Comparison of ENCODE assay signal across 17 cellular contexts in the genomic region with DNA sequence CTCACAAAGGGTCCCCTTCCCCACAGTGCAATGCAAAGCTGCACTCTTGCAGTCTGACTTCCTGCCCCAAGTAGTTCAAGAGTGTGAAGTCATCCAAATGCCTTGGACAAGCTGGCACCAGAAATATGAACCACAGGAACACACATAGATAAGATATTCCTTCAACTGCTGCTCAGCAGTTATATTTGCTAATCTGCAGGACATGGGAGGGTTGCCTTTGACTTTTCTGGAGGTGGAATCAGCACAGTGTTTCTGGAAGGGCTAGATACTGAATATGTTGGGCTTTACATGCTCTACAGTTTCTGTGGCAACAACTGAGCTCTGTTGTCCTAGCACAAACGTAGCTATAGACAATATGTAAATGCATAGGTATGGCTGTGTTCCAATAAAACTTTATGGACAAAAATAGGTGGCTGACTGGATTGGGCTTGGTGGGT.
DNase-seq lines count a peak whose midpoint lies in the region; ATAC-seq and TF ChIP-seq lines count a peak whose summit lies in the region.
"Had no signal": no experiment of that assay in that cellular context is flagged by ENCODE, and none has a peak within 500 bp of the region (broad histone marks: within the 10 kb centered on the region; RNA-seq: fewer than 3 reads in every experiment).

No MANE protein-coding gene starts in this region.

- H3K9me3 ChIP-seq in right cardiac atrium (ENCODE audit: control insufficient read depth, low read length) = no peaks in the 10 kb centered on the region
- no peaks in the 10 kb centered on the region for H3K9me3 ChIP-seq in upper lobe of right lung
- no peaks in the 10 kb centered on the region for H3K9me3 ChIP-seq in neural progenitor cell (ENCODE audit: low read depth)
- H3K9me3 ChIP-seq: left ventricle myocardium inferior, vagina had no signal

- H3K9me3 Mint-ChIP-seq in neural progenitor cell = peaks cover 19% of the 10 kb centered on the region

- no peak overlapping the region for H2AFZ ChIP-seq in neural progenitor cell (replicated peaks)

- no peak for DNase-seq in right cardiac atrium
- DNase-seq in Right ventricle myocardium inferior (ENCODE audit: missing footprints) = no peak
- peak; percentile 73 for DNase-seq in fibroblast of pulmonary artery (ENCODE audit: low read depth)
- no peak for DNase-seq in upper lobe of right lung
- no peak for DNase-seq in neural progenitor cell (ENCODE audit: low spot score)
- DNase-seq in NCI-H524 (lab: John Stamatoyannopoulos, UW) = no peak
- DNase-seq: activated naive CD4-positive, alpha-beta T cell treated with anti-CD3 and anti-CD28 coated beads, Interleukin-2, amount 50 U/mL, for 16 hours; DMS79; head of caudate nucleus; KG1; left ventricle myocardium inferior; NCI-H187; OCI-M1; stimulated activated CD8-positive, alpha-beta memory T cell treated with anti-CD3 and anti-CD28 coated beads, Interleukin-4, amount 100 ng/mL, for 48 hours had no signal

- peaks cover 2% of the 10 kb centered on the region for H3K27me3 Mint-ChIP-seq in neural progenitor cell (ENCODE audit: insufficient read depth, low read depth)

- H3K27ac Mint-ChIP-seq in neural progenitor cell = no peak overlapping the region

- H3K36me3 ChIP-seq in upper lobe of right lung = no peaks in the 10 kb centered on the region
- no peaks in the 10 kb centered on the region for H3K36me3 ChIP-seq in neural progenitor cell
- H3K36me3 ChIP-seq: left ventricle myocardium inferior, vagina had no signal

- H3K4me3 ChIP-seq in right cardiac atrium (ENCODE audit: low read length) = no peak overlapping the region
- no peak overlapping the region for H3K4me3 ChIP-seq in fibroblast of pulmonary artery (replicated peaks; ENCODE audit: low read depth, low read length)
- no peak overlapping the region for H3K4me3 ChIP-seq in upper lobe of right lung
- no peak overlapping the region for H3K4me3 ChIP-seq in neural progenitor cell
- H3K4me3 ChIP-seq: left ventricle myocardium inferior, vagina had no signal

- TF ChIP-seq CTCF in fibroblast of pulmonary artery (IDR thresholded peaks at IDR 0.05; ENCODE audit: low read length, missing control alignments) (no peak), upper lobe of right lung (IDR thresholded peaks at IDR 0.05) (no peak), neural progenitor cell (IDR thresholded peaks at IDR 0.05) (no peak)

- H3K9ac ChIP-seq in neural progenitor cell = no peak overlapping the region

- H3K36me3 Mint-ChIP-seq in neural progenitor cell = peaks cover 12% of the 10 kb centered on the region

- ATAC-seq in right cardiac atrium (peak; percentile 74 to 91), Right ventricle myocardium inferior (no peak), SK-N-SH treated with all-trans-retinoic acid at 6 μM for 48 hours (peak; percentile 94), upper lobe of right lung (peak; percentile 57), GM19397 (IDR thresholded peaks at IDR 0.05; ENCODE audit: unreplicated experiment) (no peak)

- intact Hi-C loops in right cardiac atrium (cut with DNase I) = loop anchor here in 1 of 4 donors (5.0 kb wide), 1 partner anchor 35 kb away; no protein-coding TSS in a partner anchor
- intact Hi-C loops in Right ventricle myocardium inferior (cut with DNase I) = loop anchor here (10.0 kb wide), 1 partner anchor 63 kb away; no protein-coding TSS in a partner anchor
- intact Hi-C loops in upper lobe of right lung (cut with DNase I) = no loop called here

- H3K79me2 ChIP-seq in neural progenitor cell (ENCODE audit: low read depth) = no peaks in the 10 kb centered on the region

- no peak overlapping the region for H3K4me3 Mint-ChIP-seq in neural progenitor cell

- H4K20me1 ChIP-seq in neural progenitor cell (ENCODE audit: low read depth) = no peaks in the 10 kb centered on the region

- H3K4me2 ChIP-seq in neural progenitor cell = no peak overlapping the region

- no peaks in the 10 kb centered on the region for H3K27me3 ChIP-seq in right cardiac atrium (ENCODE audit: control insufficient read depth, insufficient read depth)
- H3K27me3 ChIP-seq in upper lobe of right lung = no peaks in the 10 kb centered on the region
- H3K27me3 ChIP-seq in neural progenitor cell = no peaks in the 10 kb centered on the region
- H3K27me3 ChIP-seq: vagina had no signal

- peaks cover 6% of the 10 kb centered on the region for H3K4me1 Mint-ChIP-seq in neural progenitor cell

- peaks cover 9% of the 10 kb centered on the region for H3F3A ChIP-seq in neural progenitor cell (ENCODE audit: low read depth)

- H3K4me1 ChIP-seq in right cardiac atrium (ENCODE audit: control insufficient read depth, insufficient read depth, low read length) (no peaks in the 10 kb centered on the region), upper lobe of right lung (peaks cover 6% of the 10 kb centered on the region), neural progenitor cell (peaks cover 8% of the 10 kb centered on the region)
- H3K4me1 ChIP-seq: left ventricle myocardium inferior, vagina had no signal

- WGBS in right cardiac atrium = 24% methylated on average over 1 of the region's 1 CpG

- H3K27ac ChIP-seq in right cardiac atrium (ENCODE audit: low read length) (no peak overlapping the region), upper lobe of right lung (no peak overlapping the region), neural progenitor cell (no peak overlapping the region)
- H3K27ac ChIP-seq: left ventricle myocardium inferior, vagina had no signal

TF ChIP-seq in SK-N-SH treated with all-trans-retinoic acid at 6 μM for 48 hours, 23 proteins besides CTCF, POLR2A, EP300 and RAD21:
- TF ChIP-seq ISL1 (CRISPR knock-in tag; IDR thresholded peaks at IDR 0.05) = no peak
- TF ChIP-seq, protein P1, sequence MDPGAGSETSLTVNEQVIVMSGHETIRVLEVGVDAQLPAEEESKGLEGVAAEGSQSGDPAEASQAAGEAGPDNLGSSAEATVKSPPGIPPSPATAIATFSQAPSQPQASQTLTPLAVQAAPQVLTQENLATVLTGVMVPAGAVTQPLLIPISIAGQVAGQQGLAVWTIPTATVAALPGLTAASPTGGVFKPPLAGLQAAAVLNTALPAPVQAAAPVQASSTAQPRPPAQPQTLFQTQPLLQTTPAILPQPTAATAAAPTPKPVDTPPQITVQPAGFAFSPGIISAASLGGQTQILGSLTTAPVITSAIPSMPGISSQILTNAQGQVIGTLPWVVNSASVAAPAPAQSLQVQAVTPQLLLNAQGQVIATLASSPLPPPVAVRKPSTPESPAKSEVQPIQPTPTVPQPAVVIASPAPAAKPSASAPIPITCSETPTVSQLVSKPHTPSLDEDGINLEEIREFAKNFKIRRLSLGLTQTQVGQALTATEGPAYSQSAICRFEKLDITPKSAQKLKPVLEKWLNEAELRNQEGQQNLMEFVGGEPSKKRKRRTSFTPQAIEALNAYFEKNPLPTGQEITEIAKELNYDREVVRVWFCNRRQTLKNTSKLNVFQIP (CRISPR knock-in tag; IDR thresholded peaks at IDR 0.05; ENCODE audit: borderline replicate concordance, low read depth) = no peak
- no peak for TF ChIP-seq ZNF70 (CRISPR knock-in tag; IDR thresholded peaks at IDR 0.05)
- no peak for TF ChIP-seq BACH2 (CRISPR knock-in tag; IDR thresholded peaks at IDR 0.05; ENCODE audit: borderline replicate concordance)
- TF ChIP-seq PPARA (CRISPR knock-in tag; IDR thresholded peaks at IDR 0.05; ENCODE audit: borderline replicate concordance) = no peak
- TF ChIP-seq OSR1 (CRISPR knock-in tag; IDR thresholded peaks at IDR 0.05) = no peak

Comparison
In these comparisons a context has a peak if more than half of its experiments do, and no peak if none do; other contexts are left out.
1. ATAC-seq: peak in right cardiac atrium (2 of 2), SK-N-SH treated with all-trans-retinoic acid at 6 μM for 48 hours (single experiment) and upper lobe of right lung (single experiment); none in Right ventricle myocardium inferior (single experiment) and GM19397 (single experiment).